Comparison of ENCODE assay signal across 11 cellular contexts in genomic region chr6:85078071-85078470, GRCh38.
DNase-seq lines count a peak whose midpoint lies in the region; ATAC-seq and TF ChIP-seq lines count a peak whose summit lies in the region.
"Had no signal": no experiment of that assay in that cellular context is flagged by ENCODE, and none has a peak within 500 bp of the region (broad histone marks: within the 10 kb centered on the region; RNA-seq: fewer than 3 reads in every experiment).

No MANE protein-coding gene starts in this region.

- no peaks in the 10 kb centered on the region for H3K27me3 Mint-ChIP-seq in Calu3 (ENCODE audit: unreplicated experiment)
- H3K27me3 Mint-ChIP-seq in stimulated activated memory B cell treated with anti-CD40 and anti-IgM and Interleukin-4, amounts not matched to agents 10 μg/mL and 1 μg/mL and 100 μg/mL, for 72 hours = no peaks in the 10 kb centered on the region

- no peak overlapping the region for H3K4ac ChIP-seq in mesendoderm (ENCODE audit: low read depth, low read length)

- DNase-seq in Calu3 (peak; percentile 13), NCI-H1048 (lab: John Stamatoyannopoulos, UW) (peak; percentile 10), brain pericyte (ENCODE audit: low read depth, low spot score) (peak; percentile 52), mesendoderm (peak; percentile 15), posterior vena cava (ENCODE audit: low spot score) (no peak), head of caudate nucleus (no peak)
- DNase-seq in stimulated activated CD4-positive, alpha-beta T cell treated with anti-CD3 and anti-CD28 coated beads, Interleukin-4, amount 100 ng/mL, for 4 hours = no peak
- DNase-seq: esophagus squamous epithelium, NCI-H1436 treated with DMSO at 0.1 percent for 48 hours, right cardiac atrium had no signal

- WGBS in mesendoderm (ENCODE audit: extremely low coverage, insufficient coverage, low lambda C conversion rate) = no CpG with 5 or more reads among the region's 3 CpGs

- H3K27ac ChIP-seq in mesendoderm (ENCODE audit: low read depth, low read length) = no peak overlapping the region
- H3K27ac ChIP-seq: esophagus squamous epithelium had no signal

- H3K56ac ChIP-seq in mesendoderm (ENCODE audit: low read length) = no peak overlapping the region

- intact Hi-C loops in Calu3 (cut with micrococcal nuclease; ENCODE audit: unreplicated experiment) (no loop called here), posterior vena cava (cut with DNase I) (no loop called here), head of caudate nucleus (cut with DNase I) (no loop called here)

- ATAC-seq in stimulated activated memory B cell treated with anti-CD40 and anti-IgM and Interleukin-4, amounts not matched to agents 10 μg/mL and 1 μg/mL and 100 μg/mL, for 72 hours = no peak
- ATAC-seq: right cardiac atrium had no signal

- H2BK5ac ChIP-seq in mesendoderm (ENCODE audit: low read length) = no peak overlapping the region

- no TSS peak for BruUV-seq in Calu3 (replicated peaks; lab: Mats Ljungman, UMichigan)

- no peak overlapping the region for H2BK15ac ChIP-seq in mesendoderm (replicated peaks; ENCODE audit: low read depth)

- CTCF ChIA-PET in Calu3 (lab: Charles Lee) = interaction anchor here (0.9 to 1.1 kb wide), 2 partner anchors 63 to 661 kb away, joined by 3 to 4 read pairs; no protein-coding TSS in a partner anchor

- no peak overlapping the region for H3K4me2 ChIP-seq in mesendoderm (ENCODE audit: low read length)

- no peak for TF ChIP-seq CTCF in Calu3 (IDR thresholded peaks at IDR 0.05; ENCODE audit: unreplicated experiment)

- H3K36me3 Mint-ChIP-seq in Calu3 (ENCODE audit: insufficient read depth, unreplicated experiment) = no peaks in the 10 kb centered on the region
- no peaks in the 10 kb centered on the region for H3K36me3 Mint-ChIP-seq in stimulated activated memory B cell treated with anti-CD40 and anti-IgM and Interleukin-4, amounts not matched to agents 10 μg/mL and 1 μg/mL and 100 μg/mL, for 72 hours

- H3K18ac ChIP-seq in mesendoderm (ENCODE audit: low read length) = no peak overlapping the region

- no peak overlapping the region for H3K23ac ChIP-seq in mesendoderm (ENCODE audit: low read length)

- H3K4me1 Mint-ChIP-seq in Calu3 (ENCODE audit: low read depth, unreplicated experiment) = peaks cover 18% of the 10 kb centered on the region
- no peaks in the 10 kb centered on the region for H3K4me1 Mint-ChIP-seq in stimulated activated memory B cell treated with anti-CD40 and anti-IgM and Interleukin-4, amounts not matched to agents 10 μg/mL and 1 μg/mL and 100 μg/mL, for 72 hours

- no peak overlapping the region for H3K9ac ChIP-seq in mesendoderm (ENCODE audit: low read length)

- no peak overlapping the region for H4K8ac ChIP-seq in mesendoderm (ENCODE audit: low read depth, low read length)

- no peaks in the 10 kb centered on the region for H3K27me3 ChIP-seq in mesendoderm (ENCODE audit: insufficient read depth, low read length, poor library complexity)
- H3K27me3 ChIP-seq: esophagus squamous epithelium had no signal

- no peaks in the 10 kb centered on the region for H3K36me3 ChIP-seq in mesendoderm (ENCODE audit: control insufficient read depth, insufficient read depth, low read length)
- H3K36me3 ChIP-seq: esophagus squamous epithelium had no signal

- no peak overlapping the region for H2AK5ac ChIP-seq in mesendoderm (ENCODE audit: low read length)

- peak overlapping the region; percentile 21 for H3K27ac Mint-ChIP-seq in Calu3 (ENCODE audit: unreplicated experiment)
- no peak overlapping the region for H3K27ac Mint-ChIP-seq in stimulated activated memory B cell treated with anti-CD40 and anti-IgM and Interleukin-4, amounts not matched to agents 10 μg/mL and 1 μg/mL and 100 μg/mL, for 72 hours

- H3K4me3 ChIP-seq in mesendoderm (ENCODE audit: low read length) = no peak overlapping the region
- H3K4me3 ChIP-seq: esophagus squamous epithelium had no signal

- no peaks in the 10 kb centered on the region for H3K79me2 ChIP-seq in mesendoderm (ENCODE audit: control insufficient read depth, insufficient read depth, low read length)

- no peaks in the 10 kb centered on the region for H3K79me1 ChIP-seq in mesendoderm (ENCODE audit: low read length)

- H3K4me1 ChIP-seq in mesendoderm (ENCODE audit: control insufficient read depth, low read depth, low read length) = no peaks in the 10 kb centered on the region
- H3K4me1 ChIP-seq: esophagus squamous epithelium had no signal

- H2BK120ac ChIP-seq in mesendoderm (ENCODE audit: low read depth, low read length) = no peak overlapping the region

- no peaks in the 10 kb centered on the region for H3K9me3 Mint-ChIP-seq in Calu3 (ENCODE audit: low read depth, unreplicated experiment)
- peaks cover 3% of the 10 kb centered on the region for H3K9me3 Mint-ChIP-seq in stimulated activated memory B cell treated with anti-CD40 and anti-IgM and Interleukin-4, amounts not matched to agents 10 μg/mL and 1 μg/mL and 100 μg/mL, for 72 hours

- H3K4me3 Mint-ChIP-seq in Calu3 (ENCODE audit: low read depth, unreplicated experiment) = no peak overlapping the region
- no peak overlapping the region for H3K4me3 Mint-ChIP-seq in stimulated activated memory B cell treated with anti-CD40 and anti-IgM and Interleukin-4, amounts not matched to agents 10 μg/mL and 1 μg/mL and 100 μg/mL, for 72 hours

- no peak overlapping the region for H4K5ac ChIP-seq in mesendoderm (ENCODE audit: low read length)

Comparison
In these comparisons a context has a peak if more than half of its experiments do, and no peak if none do; other contexts are left out.
1. DNase-seq: peak in Calu3 (single experiment), NCI-H1048 (single experiment), brain pericyte (single experiment) and mesendoderm (single experiment); none in posterior vena cava (single experiment), head of caudate nucleus (0 of 42) and stimulated activated CD4-positive, alpha-beta T cell treated with anti-CD3 and anti-CD28 coated beads, Interleukin-4, amount 100 ng/mL, for 4 hours (0 of 2).